Comparison of ENCODE assay signal across 1 cellular context in genomic region chr1:86823821-86824500, GRCh38.
TF ChIP-seq lines count a peak whose summit lies in the region.

No MANE protein-coding gene starts in this region.

TF ChIP-seq in HEK293, 187 proteins besides CTCF, POLR2A, EP300 and RAD21 (continued from another document):
- TF ChIP-seq ZNF514 (tag by site-specific recombination; IDR thresholded peaks at IDR 0.05): no peak
- TF ChIP-seq IKZF3 (tag by site-specific recombination; IDR thresholded peaks at IDR 0.05): peak; percentile 63; the same call in 1 of the 2 replicates
TF ChIP-seq in HEK293: peak in this region for 13.
